In the genomic region with DNA sequence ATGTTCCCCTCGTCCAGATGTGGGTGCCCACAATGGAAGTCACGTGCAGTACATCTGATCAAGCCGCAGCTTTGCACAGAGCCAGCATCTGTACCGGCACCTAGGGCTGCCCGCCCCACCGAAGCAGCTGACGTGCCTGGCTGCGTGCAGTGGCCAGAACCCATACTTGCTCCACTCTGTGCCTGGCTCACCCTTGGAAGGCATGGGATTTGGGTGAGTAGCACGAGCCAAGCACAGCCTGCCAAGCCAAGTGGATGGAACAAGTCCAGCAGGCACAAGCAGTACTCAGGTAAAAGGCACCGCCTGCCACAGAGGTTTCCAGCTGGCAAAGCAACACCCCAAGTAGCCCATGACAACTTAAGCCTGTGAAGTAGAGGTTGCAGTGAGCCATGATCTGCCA, we compare ENCODE assay signal across 23 cellular contexts.
DNase-seq lines count a peak whose midpoint lies in the region; ATAC-seq and TF ChIP-seq lines count a peak whose summit lies in the region.
"Had no signal": no experiment of that assay in that cellular context is flagged by ENCODE, and none has a peak within 500 bp of the region (broad histone marks: within the 10 kb centered on the region; RNA-seq: fewer than 3 reads in every experiment).

No MANE protein-coding gene starts in this region.

- H3K23ac ChIP-seq in mesenchymal stem cell (ENCODE audit: low read length in 2 of 2), result no peak overlapping the region

- no peak overlapping the region for H3K9ac ChIP-seq in mesenchymal stem cell (ENCODE audit: low read length)

- H3K36me3 ChIP-seq in right atrium auricular region (no peaks in the 10 kb centered on the region), heart right ventricle (no peaks in the 10 kb centered on the region), mesenchymal stem cell (ENCODE audit: control insufficient read depth in 1 of 2, insufficient read depth in 2 of 2, low read depth in 1 of 2, low read length in 2 of 2) (peaks cover 10 to 16% of the 10 kb centered on the region in 2 experiments), upper lobe of right lung (no peaks in the 10 kb centered on the region)
- H3K36me3 ChIP-seq: HAP-1 had no signal

- H4K8ac ChIP-seq in mesenchymal stem cell (ENCODE audit: low read length), result peak overlapping the region; percentile 63

- no peak overlapping the region for H2BK15ac ChIP-seq in mesenchymal stem cell (ENCODE audit: low read depth, poor library complexity, severe bottlenecking)

- TF ChIP-seq CTCF in right atrium auricular region (IDR thresholded peaks at IDR 0.05) (no peak), heart right ventricle (IDR thresholded peaks at IDR 0.05) (no peak), upper lobe of right lung (IDR thresholded peaks at IDR 0.05) (no peak)

- H3K14ac ChIP-seq in mesenchymal stem cell (ENCODE audit: low read length in 2 of 2), result no peak overlapping the region

- peak overlapping the region in 1 of 2 experiments; percentile 41 for H3K18ac ChIP-seq in mesenchymal stem cell (ENCODE audit: low read depth in 1 of 2, low read length in 2 of 2)

- H3K27ac ChIP-seq in right atrium auricular region (no peak overlapping the region), heart right ventricle (no peak overlapping the region), mesenchymal stem cell (ENCODE audit: low read length, poor library complexity, severe bottlenecking) (no peak overlapping the region), upper lobe of right lung (no peak overlapping the region)
- H3K27ac ChIP-seq: HL-60, Peyer's patch, SK-N-MC had no signal

- H4K91ac ChIP-seq in mesenchymal stem cell (ENCODE audit: low read length), result peak overlapping the region; percentile 53

- WGBS in heart right ventricle, 2 donors, result 67 to 75% methylated on average over 10 of the region's 10 CpGs
- 96% methylated on average over 10 of the region's 10 CpGs for WGBS in mesenchymal stem cell

- ATAC-seq in Right ventricle myocardium inferior (peak; percentile 94), heart right ventricle (peak; percentile 63 to 99 (median 92)), upper lobe of right lung (peak; percentile 47), HG02852 (IDR thresholded peaks at IDR 0.05; ENCODE audit: unreplicated experiment) (no peak), HG03139 (IDR thresholded peaks at IDR 0.05; ENCODE audit: unreplicated experiment) (no peak)

- no peak overlapping the region for H2BK12ac ChIP-seq in mesenchymal stem cell (ENCODE audit: low read length in 2 of 2)

- H3K4ac ChIP-seq in mesenchymal stem cell (ENCODE audit: low read depth in 1 of 2, low read length in 2 of 2), result no peak overlapping the region

- peaks cover 9% of the 10 kb centered on the region for H3K79me1 ChIP-seq in mesenchymal stem cell (replicated peaks; ENCODE audit: low read length, poor library complexity, severe bottlenecking)

- H3K4me2 ChIP-seq in mesenchymal stem cell (ENCODE audit: low read length, poor library complexity, severe bottlenecking), result no peak overlapping the region

- H2BK5ac ChIP-seq in mesenchymal stem cell (ENCODE audit: low read depth, low read length, poor library complexity, severe bottlenecking), result no peak overlapping the region

- H3K4me3 ChIP-seq in right atrium auricular region, result no peak overlapping the region
- no peak overlapping the region for H3K4me3 ChIP-seq in heart right ventricle
- H3K4me3 ChIP-seq in mesenchymal stem cell (ENCODE audit: insufficient read depth in 1 of 2, low read depth in 1 of 2, low read length in 2 of 2), result no peak overlapping the region
- no peak overlapping the region for H3K4me3 ChIP-seq in upper lobe of right lung
- H3K4me3 ChIP-seq: HAP-1, Peyer's patch, SK-N-MC had no signal

- intact Hi-C loops in Right ventricle myocardium inferior (cut with DNase I) (no loop called here), heart right ventricle (cut with DNase I) (loop anchor here in 1 of 10 donors (5.0 kb wide), 1 partner anchor 71 kb away; no protein-coding TSS in a partner anchor), upper lobe of right lung (cut with DNase I) (no loop called here)

- H2AFZ ChIP-seq in mesenchymal stem cell (ENCODE audit: low read depth, low read length), result no peak overlapping the region

- H2BK120ac ChIP-seq in mesenchymal stem cell (ENCODE audit: low read depth, low read length), result no peak overlapping the region

- H2AK5ac ChIP-seq in mesenchymal stem cell (ENCODE audit: low read length, severe bottlenecking), result no peak overlapping the region

- H3K27me3 ChIP-seq in right atrium auricular region (no peaks in the 10 kb centered on the region), heart right ventricle (no peaks in the 10 kb centered on the region), mesenchymal stem cell (ENCODE audit: control insufficient read depth in 1 of 2, insufficient read depth in 1 of 2, low read length in 2 of 2) (no peaks in the 10 kb centered on the region), upper lobe of right lung (no peaks in the 10 kb centered on the region)
- H3K27me3 ChIP-seq: Peyer's patch had no signal

- DNase-seq in Right ventricle myocardium inferior (ENCODE audit: missing footprints) (peak; percentile 75), right atrium auricular region (ENCODE audit: low spot score) (no peak), heart right ventricle (peak; percentile 41 to 68), mesenchymal stem cell (no peak), upper lobe of right lung (peak; percentile 50), COLO829 (ENCODE audit: low spot score) (no peak)
- DNase-seq: COR-L47; DMS 273 treated with DMSO at 0.1 percent for 48 hours; GDM1; Karpas-422; MM.1S; NCI-H1092; NCI-H1436 treated with DMSO at 0.1 percent for 48 hours; NCI-H2081; NCI-H2171 treated with DMSO at 0.1 percent for 48 hours; NCI-H748 treated with DMSO at 0.1 percent for 48 hours; NK-92 treated with Interleukin-12 subunit alpha and Interleukin-12 subunit beta, amount 100 ng/mL, for 24 hours; Peyer's patch had no signal

- H3K4me1 ChIP-seq in right atrium auricular region, result no peaks in the 10 kb centered on the region
- H3K4me1 ChIP-seq in heart right ventricle, result no peaks in the 10 kb centered on the region
- no peaks in the 10 kb centered on the region for H3K4me1 ChIP-seq in mesenchymal stem cell (ENCODE audit: control insufficient read depth, insufficient read depth, low read depth, low read length)
- no peaks in the 10 kb centered on the region for H3K4me1 ChIP-seq in upper lobe of right lung
- H3K4me1 ChIP-seq: HAP-1, Peyer's patch had no signal

- H3K9me3 ChIP-seq in right atrium auricular region (no peaks in the 10 kb centered on the region), heart right ventricle (no peaks in the 10 kb centered on the region), mesenchymal stem cell (ENCODE audit: control insufficient read depth, low read length) (no peaks in the 10 kb centered on the region), upper lobe of right lung (no peaks in the 10 kb centered on the region)
- H3K9me3 ChIP-seq: HAP-1, Peyer's patch had no signal

Comparison
In these comparisons a context has a peak if more than half of its experiments do, and no peak if none do; other contexts are left out.
1. DNase-seq: peak in Right ventricle myocardium inferior (single experiment), heart right ventricle (2 of 2) and upper lobe of right lung (single experiment); none in right atrium auricular region (single experiment), mesenchymal stem cell (single experiment) and COLO829 (single experiment).
2. ATAC-seq: peak in Right ventricle myocardium inferior (single experiment), heart right ventricle (8 of 8) and upper lobe of right lung (single experiment); none in HG02852 (single experiment) and HG03139 (single experiment).